In genomic region chr19:640156-640548, GRCh38 we compare ENCODE assay signal across 12 cellular contexts. TPM values are rescaled to one million over a fixed set of nuclear protein-coding genes. Genes with fewer than 3 reads are reported as not detected.
DNase-seq lines count a peak whose midpoint lies in the region; ATAC-seq, FAIRE-seq and TF ChIP-seq lines count a peak whose summit lies in the region.
"Had no signal": no experiment of that assay in that cellular context is flagged by ENCODE, and none has a peak within 500 bp of the region (broad histone marks: within the 10 kb centered on the region; RNA-seq: fewer than 3 reads in every experiment).

No MANE protein-coding gene starts in this region.

- TF ChIP-seq POLR2A in vagina (IDR thresholded peaks at IDR 0.05) (no peak), GM12892 (IDR thresholded peaks at IDR 0.05; ENCODE audit: low read depth, low read length) (no peak), uterus (IDR thresholded peaks at IDR 0.05) (no peak)

- no peak overlapping the region for H3K27ac Mint-ChIP-seq in naive thymus-derived CD4-positive, alpha-beta T cell
- H3K27ac Mint-ChIP-seq: activated T-cell treated with anti-CD3 and anti-CD28 coated beads, Interleukin-2, amount 50 U/mL, for 72 hours had no signal

- no peak for FAIRE-seq in GM12892 (lab: Jason Lieb, UNC)
- FAIRE-seq: endometrium had no signal

- peak overlapping the region; percentile 69 for H2AFZ ChIP-seq in mammary epithelial cell (ENCODE audit: low read depth, low read length)

- intact Hi-C loops in heart right ventricle (cut with DNase I) (no loop called here), left cardiac atrium (cut with DNase I) (no loop called here), mammary epithelial cell (cut with micrococcal nuclease) (no loop called here), vagina (cut with DNase I) (no loop called here), uterus (cut with DNase I; ENCODE audit: low total_unique reads) (no loop called here)
- intact Hi-C loops in naive thymus-derived CD4-positive, alpha-beta T cell (cut with micrococcal nuclease), result no loop called here

- CTCF ChIA-PET in mammary epithelial cell (lab: Charles Lee; ENCODE audit: low non-redundant PET), result no interaction called here
- CTCF ChIA-PET in naive thymus-derived CD4-positive, alpha-beta T cell (lab: Charles Lee), result no interaction called here

- DNase-seq in heart right ventricle (no peak), left cardiac atrium (no peak), mammary epithelial cell (no peak), vagina (ENCODE audit: extremely low spot score in 2 of 2) (no peak), GM12892 (ENCODE audit: insufficient read length) (no peak), uterus (no peak)
- no peak for DNase-seq in naive thymus-derived CD4-positive, alpha-beta T cell

- no peak for TF ChIP-seq CTCF in heart right ventricle (IDR thresholded peaks at IDR 0.05)
- TF ChIP-seq CTCF in mammary epithelial cell (conservative IDR thresholded peaks at IDR 0.05 in 1 of 2, IDR thresholded peaks at IDR 0.05 in 1 of 2; ENCODE audit: extremely low read depth in 1 of 2, insufficient read depth in 1 of 2, low read depth in 1 of 2, low read length in 2 of 2), result no peak
- no peak for TF ChIP-seq CTCF in vagina (IDR thresholded peaks at IDR 0.05)
- no peak for TF ChIP-seq CTCF in uterus (IDR thresholded peaks at IDR 0.05)

- H3K4me1 ChIP-seq in heart right ventricle (peaks cover 4 to 12% (median 10%) of the 10 kb centered on the region in 9 donors), mammary epithelial cell (ENCODE audit: insufficient read depth, low read length) (peaks cover 8% of the 10 kb centered on the region), vagina (peaks cover 18% of the 10 kb centered on the region), uterus (peaks cover 0 to 15% of the 10 kb centered on the region in 2 donors)
- peaks cover 10 to 15% of the 10 kb centered on the region in 2 donors for H3K4me1 ChIP-seq in naive thymus-derived CD4-positive, alpha-beta T cell (ENCODE audit: control insufficient read depth in 2 of 2, insufficient read depth in 2 of 2, low read length in 2 of 2)

- BruUV-seq in mammary epithelial cell (replicated peaks; lab: Mats Ljungman, UMichigan), result no TSS peak

- H3K4me3 ChIP-seq in heart right ventricle (peak overlapping the region in 8 of 10 donors; percentile 27 to 56 (median 46)), mammary epithelial cell (replicated peaks in 1 of 3; ENCODE audit: insufficient read depth in 1 of 3, low read depth in 2 of 3, low read length in 3 of 3) (peak overlapping the region in 1 of 3 experiments; percentile 39), vagina (peak overlapping the region; percentile 49), uterus (peak overlapping the region in 1 of 2 donors; percentile 44)
- H3K4me3 ChIP-seq in naive thymus-derived CD4-positive, alpha-beta T cell (ENCODE audit: low read length), result no peak overlapping the region

- H3K4me1 Mint-ChIP-seq in naive thymus-derived CD4-positive, alpha-beta T cell, result peaks cover 5 to 13% (median 6%) of the 10 kb centered on the region in 7 donors

- no peak for ATAC-seq in heart right ventricle
- ATAC-seq in left cardiac atrium, result no peak
- no peak for ATAC-seq in naive thymus-derived CD4-positive, alpha-beta T cell
- ATAC-seq in HG02623 (IDR thresholded peaks at IDR 0.05; ENCODE audit: unreplicated experiment), result no peak

- in situ Hi-C loops in mammary epithelial cell (cut with MboI; ENCODE audit: low sequenced_read_pairs in 2 of 2), result no loop called here

- no peaks in the 10 kb centered on the region for H4K20me1 ChIP-seq in mammary epithelial cell (ENCODE audit: insufficient read depth, low read length)

- H3K4me3 Mint-ChIP-seq in naive thymus-derived CD4-positive, alpha-beta T cell, result peak overlapping the region in 1 of 10 donors; percentile 16

- H3K27me3 ChIP-seq in heart right ventricle, result peaks cover 0 to 16% (median 0%) of the 10 kb centered on the region in 7 donors
- H3K27me3 ChIP-seq in mammary epithelial cell (ENCODE audit: insufficient read depth, low read length), result no peaks in the 10 kb centered on the region
- no peaks in the 10 kb centered on the region for H3K27me3 ChIP-seq in naive thymus-derived CD4-positive, alpha-beta T cell (ENCODE audit: control insufficient read depth in 2 of 2, insufficient read depth in 2 of 2, low read length in 2 of 2)
- H3K27me3 ChIP-seq in vagina, result no peaks in the 10 kb centered on the region
- H3K27me3 ChIP-seq in uterus, result no peaks in the 10 kb centered on the region

- H3K27ac ChIP-seq in heart right ventricle (peak overlapping the region in 2 of 10 donors; percentile 4 to 23), mammary epithelial cell (ENCODE audit: insufficient read depth, low read depth, low read length) (no peak overlapping the region), vagina (peak overlapping the region; percentile 39), uterus (peak overlapping the region in 1 of 2 donors; percentile 64)
- peak overlapping the region; percentile 45 for H3K27ac ChIP-seq in naive thymus-derived CD4-positive, alpha-beta T cell (ENCODE audit: low read depth, low read length)

- H3K79me2 ChIP-seq in mammary epithelial cell (ENCODE audit: insufficient read depth, low read length), result peaks cover 2% of the 10 kb centered on the region

- H3K9me3 Mint-ChIP-seq in naive thymus-derived CD4-positive, alpha-beta T cell, result no peaks in the 10 kb centered on the region
- H3K9me3 Mint-ChIP-seq: activated T-cell treated with anti-CD3 and anti-CD28 coated beads, Interleukin-2, amount 50 U/mL, for 72 hours had no signal

- H3K36me3 ChIP-seq in heart right ventricle (peaks cover 0 to 8% (median 0%) of the 10 kb centered on the region in 9 donors), mammary epithelial cell (ENCODE audit: insufficient read depth, low read length) (no peaks in the 10 kb centered on the region), vagina (no peaks in the 10 kb centered on the region), uterus (no peaks in the 10 kb centered on the region)
- H3K36me3 ChIP-seq in naive thymus-derived CD4-positive, alpha-beta T cell (ENCODE audit: control insufficient read depth in 2 of 3, insufficient read depth in 3 of 3, low read length in 3 of 3), result peaks cover 0 to 12% (median 0%) of the 10 kb centered on the region in 3 experiments

- no peak overlapping the region for H3K9ac ChIP-seq in mammary epithelial cell (ENCODE audit: insufficient read depth, low read length)

- H3K4me2 ChIP-seq in mammary epithelial cell (ENCODE audit: insufficient read depth, low read depth, low read length), result peak overlapping the region; percentile 81

- H3K9me3 ChIP-seq in heart right ventricle (no peaks in the 10 kb centered on the region), mammary epithelial cell (replicated peaks; ENCODE audit: insufficient read depth, low read length) (no peaks in the 10 kb centered on the region), vagina (no peaks in the 10 kb centered on the region), uterus (no peaks in the 10 kb centered on the region)
- no peaks in the 10 kb centered on the region for H3K9me3 ChIP-seq in naive thymus-derived CD4-positive, alpha-beta T cell (ENCODE audit: control insufficient read depth in 2 of 3, low read length in 3 of 3)

- H3K27me3 Mint-ChIP-seq in naive thymus-derived CD4-positive, alpha-beta T cell, result peaks cover 0 to 3% (median 0%) of the 10 kb centered on the region in 5 donors

- no peaks in the 10 kb centered on the region for H3K36me3 Mint-ChIP-seq in naive thymus-derived CD4-positive, alpha-beta T cell

- POLR2A ChIA-PET in naive thymus-derived CD4-positive, alpha-beta T cell (lab: Charles Lee), result interaction anchor here (0.5 kb wide), 1 partner anchor 67 kb away, joined by 3 read pairs; no protein-coding TSS in a partner anchor

- WGBS in heart right ventricle, 2 donors, result 48 to 63% methylated on average over 19 to 25 of the region's 25 CpGs
- WGBS in mammary epithelial cell (ENCODE audit: low coverage, missing lambda C conversion rate), result 69% methylated on average over 7 of the region's 25 CpGs

- dilution Hi-C loops in mammary epithelial cell (cut with HindIII; ENCODE audit: low sequenced_read_pairs), result no loop called here

RNA-seq across cellular contexts. Expression of gene FGF22, which starts 0.5 kb away (rescaled TPM):
- under 1 TPM in 5 of 10 donors, not detected in 5; 0.20 to 0.36 (median 0.30) TPM for total RNA-seq in heart right ventricle
- polyA plus RNA-seq in heart right ventricle, result under 1 TPM; 0.16 to 0.44 TPM
- total RNA-seq in left cardiac atrium, result under 1 TPM in 1 of 2 donors, not detected in 1; 0.44 TPM
- total RNA-seq in mammary epithelial cell, result not detected
- not detected for polyA plus RNA-seq in mammary epithelial cell
- polyA minus RNA-seq in mammary epithelial cell, result not detected
- total RNA-seq in naive thymus-derived CD4-positive, alpha-beta T cell, result 1 to 10 TPM in 2 of 5 experiments, under 1 TPM in 2, not detected in 1; 0.17 to 1.8 (median 0.95) TPM
- polyA plus RNA-seq in naive thymus-derived CD4-positive, alpha-beta T cell, result not detected
- total RNA-seq in vagina, result not detected
- 0.17 TPM for polyA plus RNA-seq in GM12892 (2012; ENCODE audit: missing spikeins)
- 1 to 10 TPM in 1 of 4 donors, not detected in 3; 1.4 TPM for total RNA-seq in uterus
- total RNA-seq: activated T-cell treated with anti-CD3 and anti-CD28 coated beads, Interleukin-2, amount 50 U/mL, for 72 hours; T-helper 2 cell treated with Interferon-gamma antibody and Interleukin-4, amounts not matched to agents 100 ng/mL and 5 ng/mL, for 36 hours had no signal

RNA-seq across cellular contexts. Expression of gene POLRMT, which starts 6.8 kb away (rescaled TPM):
- total RNA-seq in heart right ventricle, result 10 to 100 TPM; 37.2 to 61.7 (median 45.3) TPM
- 100 to 1,000 TPM in 1 of 2 donors, 10 to 100 TPM in 1; 43.2 to 159 TPM for polyA plus RNA-seq in heart right ventricle
- total RNA-seq in left cardiac atrium, result 10 to 100 TPM; 33.7 to 43.6 TPM
- total RNA-seq in mammary epithelial cell, result 10 to 100 TPM; 23.5 to 50.9 TPM
- polyA plus RNA-seq in mammary epithelial cell, result 30.2 TPM
- 63.2 TPM for polyA minus RNA-seq in mammary epithelial cell
- total RNA-seq in naive thymus-derived CD4-positive, alpha-beta T cell, result 100 to 1,000 TPM in 1 of 5 experiments, 10 to 100 TPM in 4; 61.2 to 105 (median 71.3) TPM
- polyA plus RNA-seq in naive thymus-derived CD4-positive, alpha-beta T cell, result 10 to 100 TPM; 37.4 to 51.8 TPM
- total RNA-seq in vagina, result 33.9 TPM
- 30.7 TPM for polyA plus RNA-seq in GM12892 (2012; ENCODE audit: missing spikeins)
- 10 to 100 TPM; 10.5 to 42.0 (median 24.1) TPM for total RNA-seq in uterus

RNA-seq across cellular contexts. Expression of gene RNF126, which starts 22.9 kb away (rescaled TPM):
- total RNA-seq in heart right ventricle, result 10 to 100 TPM; 20.3 to 43.6 (median 22.5) TPM
- 10 to 100 TPM; 27.1 to 46.1 TPM for polyA plus RNA-seq in heart right ventricle
- 10 to 100 TPM; 19.2 to 35.9 TPM for total RNA-seq in left cardiac atrium
- 10 to 100 TPM; 79.2 to 83.9 TPM for total RNA-seq in mammary epithelial cell
- polyA plus RNA-seq in mammary epithelial cell, result 54.4 TPM
- polyA minus RNA-seq in mammary epithelial cell, result 5.1 TPM
- 100 to 1,000 TPM in 3 of 5 experiments, 10 to 100 TPM in 2; 75.1 to 110 (median 101) TPM for total RNA-seq in naive thymus-derived CD4-positive, alpha-beta T cell
- 10 to 100 TPM; 55.3 to 70.3 TPM for polyA plus RNA-seq in naive thymus-derived CD4-positive, alpha-beta T cell
- total RNA-seq in vagina, result 68.0 TPM
- polyA plus RNA-seq in GM12892 (2012; ENCODE audit: missing spikeins), result 13.0 TPM
- total RNA-seq in uterus, result 10 to 100 TPM in 3 of 4 donors, 1 to 10 TPM in 1; 9.5 to 44.3 (median 18.2) TPM

RNA-seq across cellular contexts. Expression of gene FSTL3, which starts 36.0 kb away (rescaled TPM):
- total RNA-seq in heart right ventricle (100 to 1,000 TPM in 3 of 10 donors, 10 to 100 TPM in 7; 33.4 to 153 (median 77.3) TPM), left cardiac atrium (100 to 1,000 TPM in 1 of 2 donors, 10 to 100 TPM in 1; 33.5 to 118 TPM), mammary epithelial cell (100 to 1,000 TPM; 127 to 140 TPM), vagina (129 TPM), uterus (10 to 100 TPM; 25.3 to 71.7 (median 37.3) TPM)
- polyA plus RNA-seq in heart right ventricle (100 to 1,000 TPM; 118 to 279 TPM), mammary epithelial cell (72.2 TPM)
- 41.3 TPM for polyA minus RNA-seq in mammary epithelial cell
- total RNA-seq in naive thymus-derived CD4-positive, alpha-beta T cell, result 1 to 10 TPM; 3.1 to 6.4 (median 5.0) TPM
- 1 to 10 TPM; 2.7 to 2.8 TPM for polyA plus RNA-seq in naive thymus-derived CD4-positive, alpha-beta T cell
- 22.5 TPM for polyA plus RNA-seq in GM12892 (2012; ENCODE audit: missing spikeins)

RNA-seq across cellular contexts. Expression of gene HCN2, which starts 50.5 kb away (rescaled TPM):
- total RNA-seq in heart right ventricle, result 10 to 100 TPM in 1 of 10 donors, 1 to 10 TPM in 9; 1.9 to 10.7 (median 5.1) TPM
- 1 to 10 TPM in 1 of 2 donors, under 1 TPM in 1; 0.90 to 4.7 TPM for polyA plus RNA-seq in heart right ventricle
- total RNA-seq in left cardiac atrium, result 1 to 10 TPM; 4.3 to 10.0 TPM
- 1 to 10 TPM in 1 of 2 donors, under 1 TPM in 1; 0.33 to 1.6 TPM for total RNA-seq in mammary epithelial cell
- polyA plus RNA-seq in mammary epithelial cell, result 0.35 TPM
- 1.7 TPM for polyA minus RNA-seq in mammary epithelial cell
- 1 to 10 TPM in 4 of 5 experiments, under 1 TPM in 1; 0.93 to 2.6 (median 2.2) TPM for total RNA-seq in naive thymus-derived CD4-positive, alpha-beta T cell
- polyA plus RNA-seq in naive thymus-derived CD4-positive, alpha-beta T cell, result not detected
- total RNA-seq in vagina, result 0.25 TPM
- 0.47 TPM for polyA plus RNA-seq in GM12892 (2012; ENCODE audit: missing spikeins)
- total RNA-seq in uterus, result under 1 TPM in 1 of 4 donors, not detected in 3; 0.83 TPM
- total RNA-seq: ureter had no signal
